26 cellular contexts compared by ENCODE assay signal in the genomic region with DNA sequence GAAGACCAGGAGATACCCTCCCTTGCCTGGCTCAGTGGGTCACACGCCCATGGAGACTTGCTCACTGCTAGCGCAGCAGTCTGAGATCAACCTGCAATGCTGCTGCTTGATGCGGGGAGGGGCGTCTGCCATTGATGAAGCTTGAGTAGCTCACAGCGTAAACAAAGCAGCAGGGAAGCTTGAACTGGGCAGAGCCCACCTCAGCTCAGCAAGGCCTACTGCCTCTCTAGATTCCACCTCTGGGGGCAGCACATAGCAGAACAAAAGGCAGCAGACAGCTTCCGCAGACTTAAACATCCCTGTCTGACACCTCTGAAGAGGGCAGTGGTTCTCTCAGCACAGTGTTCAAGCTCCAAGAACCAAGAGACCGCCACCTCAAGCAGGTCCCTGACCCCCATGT.
"Had no signal": no experiment of that assay in that cellular context is flagged by ENCODE, and none has a peak within 500 bp of the region (broad histone marks: within the 10 kb centered on the region; RNA-seq: fewer than 3 reads in every experiment).

No MANE protein-coding gene starts in this region.

- H3K4me3 ChIP-seq: esophagus muscularis mucosa, transverse colon, uterus had no signal

- ATAC-seq: activated CD4-positive, CD25-positive, alpha-beta regulatory T cell treated with anti-CD3 and anti-CD28 coated beads, Interleukin-2, amount 50 U/mL, for 24 hours; activated CD8-positive, alpha-beta memory T cell treated with anti-CD3 and anti-CD28 coated beads, Interleukin-2, amount 10 ng/mL, durations not matched to agents 7 days and 5 days; activated CD8-positive, alpha-beta T cell treated with anti-CD3 and anti-CD28 coated beads for 36 hours; activated naive CD8-positive, alpha-beta T cell treated with anti-CD3 and anti-CD28 coated beads, Interleukin-2, amount 50 U/mL, for 24 hours; effector memory CD8-positive, alpha-beta T cell; left colon; stimulated activated naive B cell treated with anti-CD40 and anti-IgM and Interleukin-4, amounts not matched to agents 10 μg/mL and 1 μg/mL and 100 μg/mL, for 72 hours had no signal

- H3K36me3 Mint-ChIP-seq: activated CD8-positive, alpha-beta memory T cell treated with anti-CD3 and anti-CD28 coated beads, Interleukin-2, amount 10 ng/mL, durations not matched to agents 7 days and 5 days; brain had no signal

- H3K4me1 ChIP-seq: esophagus muscularis mucosa, transverse colon, uterus had no signal

- H3K36me3 ChIP-seq: esophagus muscularis mucosa, transverse colon, uterus had no signal

- DNase-seq: activated CD4-positive, alpha-beta T cell treated with anti-CD3 and anti-CD28 coated beads, Interleukin-2, amount 10 ng/mL, durations not matched to agents 7 days and 5 days; activated CD8-positive, alpha-beta memory T cell treated with anti-CD3 and anti-CD28 coated beads, Interleukin-2, amount 10 ng/mL, durations not matched to agents 7 days and 5 days; activated CD8-positive, alpha-beta T cell treated with anti-CD3 and anti-CD28 coated beads for 36 hours; activated effector memory CD4-positive, alpha-beta T cell treated with anti-CD3 and anti-CD28 coated beads, Interleukin-2, amount 50 U/mL, for 16 hours; activated naive CD4-positive, alpha-beta T cell treated with anti-CD3 and anti-CD28 coated beads, Interleukin-2, amount 50 U/mL, for 16 hours; activated naive CD8-positive, alpha-beta T cell treated with anti-CD3 and anti-CD28 coated beads, Interleukin-2, amount 50 U/mL, for 24 hours; activated T-cell treated with anti-CD3 and anti-CD28 coated beads for 4 hours; anterior cingulate cortex; caudate nucleus; effector memory CD8-positive, alpha-beta T cell; glutamatergic neuron; hippocampal formation; islet precursor cell; left colon; occipital lobe; stimulated activated CD4-positive, alpha-beta T cell treated with anti-CD3 and anti-CD28 coated beads, Interleukin-2, amount 100 ng/mL, for 48 hours; stimulated activated CD8-positive, alpha-beta memory T cell treated with anti-CD3 and anti-CD28 coated beads, Interleukin-4, amount 100 ng/mL, for 48 hours; stimulated activated naive B cell treated with anti-CD40 and anti-IgM and Interleukin-4, amounts not matched to agents 10 μg/mL and 1 μg/mL and 100 μg/mL, for 72 hours; T-helper 2 cell; transverse colon; uterus had no signal

- H3K27ac Mint-ChIP-seq: activated CD4-positive, alpha-beta T cell treated with anti-CD3 and anti-CD28 coated beads, Interleukin-2, amount 10 ng/mL, durations not matched to agents 7 days and 5 days; activated CD8-positive, alpha-beta memory T cell treated with anti-CD3 and anti-CD28 coated beads, Interleukin-2, amount 10 ng/mL, durations not matched to agents 7 days and 5 days; activated CD8-positive, alpha-beta T cell treated with anti-CD3 and anti-CD28 coated beads for 36 hours; activated naive CD8-positive, alpha-beta T cell treated with anti-CD3 and anti-CD28 coated beads, Interleukin-2, amount 50 U/mL, for 24 hours; brain; effector memory CD8-positive, alpha-beta T cell; memory B cell; nephron; stimulated activated naive B cell treated with anti-CD40 and anti-IgM and Interleukin-4, amounts not matched to agents 10 μg/mL and 1 μg/mL and 100 μg/mL, for 72 hours had no signal

- H3K4me1 Mint-ChIP-seq: activated CD4-positive, alpha-beta T cell treated with anti-CD3 and anti-CD28 coated beads, Interleukin-2, amount 10 ng/mL, durations not matched to agents 7 days and 5 days; activated CD8-positive, alpha-beta memory T cell treated with anti-CD3 and anti-CD28 coated beads, Interleukin-2, amount 10 ng/mL, durations not matched to agents 7 days and 5 days; activated naive CD8-positive, alpha-beta T cell treated with anti-CD3 and anti-CD28 coated beads, Interleukin-2, amount 50 U/mL, for 24 hours; brain; memory B cell; nephron; stimulated activated naive B cell treated with anti-CD40 and anti-IgM and Interleukin-4, amounts not matched to agents 10 μg/mL and 1 μg/mL and 100 μg/mL, for 72 hours had no signal

- H3K27me3 ChIP-seq: esophagus muscularis mucosa, transverse colon, uterus had no signal

- H3K27ac ChIP-seq: esophagus muscularis mucosa, transverse colon, uterus had no signal

- H3K4me3 Mint-ChIP-seq: activated CD4-positive, alpha-beta T cell treated with anti-CD3 and anti-CD28 coated beads, Interleukin-2, amount 10 ng/mL, durations not matched to agents 7 days and 5 days; activated CD8-positive, alpha-beta memory T cell treated with anti-CD3 and anti-CD28 coated beads, Interleukin-2, amount 10 ng/mL, durations not matched to agents 7 days and 5 days; activated CD8-positive, alpha-beta T cell treated with anti-CD3 and anti-CD28 coated beads for 36 hours; activated naive CD8-positive, alpha-beta T cell treated with anti-CD3 and anti-CD28 coated beads, Interleukin-2, amount 50 U/mL, for 24 hours; brain; effector memory CD8-positive, alpha-beta T cell; memory B cell; nephron; stimulated activated naive B cell treated with anti-CD40 and anti-IgM and Interleukin-4, amounts not matched to agents 10 μg/mL and 1 μg/mL and 100 μg/mL, for 72 hours had no signal
